ENCODE assay signal across 9 cellular contexts in genomic region chr1:16396591-16396990, GRCh38. TPM values are rescaled to one million over a fixed set of nuclear protein-coding genes. Genes with fewer than 3 reads are reported as not detected.
A peak's percentile ranks its signal among the peaks of the same experiment; 100 is the strongest.
DNase-seq lines count a peak whose midpoint lies in the region; ATAC-seq and TF ChIP-seq lines count a peak whose summit lies in the region.
"Had no signal": no experiment of that assay in that cellular context is flagged by ENCODE, and none has a peak within 500 bp of the region (broad histone marks: within the 10 kb centered on the region; RNA-seq: fewer than 3 reads in every experiment).

No MANE protein-coding gene starts in this region.

- no peaks in the 10 kb centered on the region for H3K27me3 Mint-ChIP-seq in activated CD4-positive, alpha-beta T cell treated with anti-CD3 and anti-CD28 coated beads for 36 hours
- H3K27me3 Mint-ChIP-seq in CD14-positive monocyte (ENCODE audit: low read depth in 3 of 3) = peaks cover 0 to 3% (median 0%) of the 10 kb centered on the region in 3 donors

- no peaks in the 10 kb centered on the region for H3K9me3 Mint-ChIP-seq in activated CD4-positive, alpha-beta T cell treated with anti-CD3 and anti-CD28 coated beads for 36 hours (ENCODE audit: low read depth)
- H3K9me3 Mint-ChIP-seq in CD14-positive monocyte = no peaks in the 10 kb centered on the region

- no peak for ATAC-seq in activated CD4-positive, alpha-beta T cell treated with anti-CD3 and anti-CD28 coated beads for 36 hours
- peak; percentile 91 for ATAC-seq in SK-N-SH treated with all-trans-retinoic acid at 6 μM for 48 hours

- H3K4me1 ChIP-seq in fibroblast of lung (ENCODE audit: control insufficient read depth, extremely low read depth, insufficient read depth, low read length) (peaks cover 8% of the 10 kb centered on the region), skeletal muscle tissue (ENCODE audit: control insufficient read depth in 3 of 3, insufficient read depth in 3 of 3, low read length in 3 of 3) (peaks cover 34 to 41% (median 35%) of the 10 kb centered on the region in 3 donors)
- H3K4me1 ChIP-seq: BE2C had no signal

- CTCF ChIA-PET in activated CD4-positive, alpha-beta T cell treated with anti-CD3 and anti-CD28 coated beads for 36 hours (lab: Charles Lee) = interaction anchor here (0.5 to 1.0 kb wide), 3 partner anchors 9 to 77 kb away, joined by 3 to 5 read pairs (median 3); no protein-coding TSS in a partner anchor

- H3K4me3 ChIP-seq in fibroblast of lung (replicated peaks in 1 of 4; ENCODE audit: control extremely low read depth in 1 of 4, insufficient read depth in 1 of 4, low read depth in 3 of 4, low read length in 4 of 4) (no peak overlapping the region), skeletal muscle tissue (ENCODE audit: low read length in 3 of 3) (no peak overlapping the region)

- no peaks in the 10 kb centered on the region for H3K9me3 ChIP-seq in fibroblast of lung (ENCODE audit: control insufficient read depth, insufficient read depth, low read depth, low read length)
- H3K9me3 ChIP-seq in skeletal muscle tissue (ENCODE audit: control insufficient read depth in 3 of 3, low read length in 3 of 3) = no peaks in the 10 kb centered on the region
- H3K9me3 ChIP-seq: BE2C had no signal

- H3K4me3 Mint-ChIP-seq in activated CD4-positive, alpha-beta T cell treated with anti-CD3 and anti-CD28 coated beads for 36 hours = no peak overlapping the region
- H3K4me3 Mint-ChIP-seq in CD14-positive monocyte = no peak overlapping the region

- H3K36me3 ChIP-seq in fibroblast of lung (ENCODE audit: control insufficient read depth, insufficient read depth, low read length) (peaks cover 10% of the 10 kb centered on the region), skeletal muscle tissue (ENCODE audit: control insufficient read depth in 3 of 3, insufficient read depth in 3 of 3, low read length in 3 of 3) (peaks cover 24 to 34% (median 25%) of the 10 kb centered on the region in 3 donors)

- H2AFZ ChIP-seq in fibroblast of lung (ENCODE audit: low read length) = no peak overlapping the region

- DNase-seq in activated CD4-positive, alpha-beta T cell treated with anti-CD3 and anti-CD28 coated beads for 36 hours = no peak
- no peak for DNase-seq in activated CD4-positive, alpha-beta T cell treated with anti-CD3 and anti-CD28 coated beads, Interleukin-2, amount 50 U/mL, for 1 hour
- peak; percentile 84 to 89 for DNase-seq in fibroblast of lung (ENCODE audit: low read depth in 2 of 2)
- DNase-seq in GM13977 (ENCODE audit: low spot score) = no peak
- DNase-seq in CD14-positive monocyte (ENCODE audit: low spot score) = no peak
- no peak for DNase-seq in KG1 (lab: John Stamatoyannopoulos, UW)
- DNase-seq: BE2C had no signal

- H4K20me1 ChIP-seq in fibroblast of lung (ENCODE audit: control insufficient read depth, extremely low read depth, insufficient read depth, low read length) = no peaks in the 10 kb centered on the region

- no peaks in the 10 kb centered on the region for H3K27me3 ChIP-seq in fibroblast of lung (ENCODE audit: control insufficient read depth, insufficient read depth, low read length)
- no peaks in the 10 kb centered on the region for H3K27me3 ChIP-seq in skeletal muscle tissue (ENCODE audit: control insufficient read depth in 3 of 3, insufficient read depth in 3 of 3, low read length in 3 of 3)
- H3K27me3 ChIP-seq: BE2C had no signal

- TF ChIP-seq CTCF in fibroblast of lung (conservative IDR thresholded peaks at IDR 0.05 in 1 of 2, IDR thresholded peaks at IDR 0.05 in 1 of 2; ENCODE audit: low read depth in 1 of 2, low read length in 2 of 2) (no peak), GM13977 (IDR thresholded peaks at IDR 0.05; ENCODE audit: extremely low read depth, insufficient read depth, missing control alignments) (no peak), CD14-positive monocyte (IDR thresholded peaks at IDR 0.05) (no peak)

- H3K27ac ChIP-seq in fibroblast of lung (ENCODE audit: insufficient read depth, low read length) (no peak overlapping the region), skeletal muscle tissue (ENCODE audit: low read depth, low read length) (peak overlapping the region; percentile 54)

- peaks cover 32% of the 10 kb centered on the region for H3K36me3 Mint-ChIP-seq in activated CD4-positive, alpha-beta T cell treated with anti-CD3 and anti-CD28 coated beads for 36 hours (ENCODE audit: low read depth)
- peaks cover 68 to 82% of the 10 kb centered on the region in 2 donors for H3K36me3 Mint-ChIP-seq in CD14-positive monocyte

- H3K27ac Mint-ChIP-seq in activated CD4-positive, alpha-beta T cell treated with anti-CD3 and anti-CD28 coated beads for 36 hours = peak overlapping the region; percentile 56
- H3K27ac Mint-ChIP-seq in CD14-positive monocyte = peak overlapping the region in 1 of 7 donors; percentile 32

- intact Hi-C loops in activated CD4-positive, alpha-beta T cell treated with anti-CD3 and anti-CD28 coated beads for 36 hours (cut with DNase I, micrococcal nuclease) = no loop called here
- intact Hi-C loops in CD14-positive monocyte (cut with micrococcal nuclease) = no loop called here

- POLR2A ChIA-PET in activated CD4-positive, alpha-beta T cell treated with anti-CD3 and anti-CD28 coated beads for 36 hours (lab: Charles Lee) = no interaction called here

- H3K9ac ChIP-seq in fibroblast of lung (ENCODE audit: insufficient read depth, low read length) (no peak overlapping the region), skeletal muscle tissue (ENCODE audit: low read depth in 1 of 3, low read length in 3 of 3) (peak overlapping the region in 2 of 3 donors; percentile 51 to 60)

- peaks cover 27% of the 10 kb centered on the region for H3K79me2 ChIP-seq in fibroblast of lung (ENCODE audit: control insufficient read depth, insufficient read depth, low read length)

- peaks cover 32% of the 10 kb centered on the region for H3K4me1 Mint-ChIP-seq in activated CD4-positive, alpha-beta T cell treated with anti-CD3 and anti-CD28 coated beads for 36 hours
- H3K4me1 Mint-ChIP-seq in CD14-positive monocyte = peaks cover 8% of the 10 kb centered on the region

- in situ Hi-C loops in GM13977 (cut with MboI; ENCODE audit: low pct_unique_long_range_greater_than_20kb, low sequenced_read_pairs, unreplicated experiment) = no loop called here

- H3K4me2 ChIP-seq in fibroblast of lung (ENCODE audit: extremely low read depth, insufficient read depth, low read length) = no peak overlapping the region

TF ChIP-seq in SK-N-SH treated with all-trans-retinoic acid at 6 μM for 48 hours, 23 proteins besides CTCF, POLR2A, EP300 and RAD21 (continues in another document):
- TF ChIP-seq SNAI2 (CRISPR knock-in tag; IDR thresholded peaks at IDR 0.05) (no peak), ZC3H10 (CRISPR knock-in tag; IDR thresholded peaks at IDR 0.05) (no peak), BACH2 (CRISPR knock-in tag; IDR thresholded peaks at IDR 0.05; ENCODE audit: borderline replicate concordance) (no peak), OSR1 (CRISPR knock-in tag; IDR thresholded peaks at IDR 0.05) (peak; percentile 67; the same call in 1 of the 2 replicates), CREB5 (CRISPR knock-in tag; IDR thresholded peaks at IDR 0.05; ENCODE audit: low read depth) (no peak)

RNA-seq across cellular contexts. Expression of gene SZRD1, which starts 29.5 kb away (rescaled TPM):
- total RNA-seq in activated CD4-positive, alpha-beta T cell treated with anti-CD3 and anti-CD28 coated beads for 36 hours = 100 to 1,000 TPM; 184 to 238 TPM
- total RNA-seq in fibroblast of lung = 20.8 and 30.1 TPM in 2 replicates
- polyA plus RNA-seq in fibroblast of lung = 95.1 and 151 TPM in 2 replicates
- 110 and 146 TPM in 2 replicates for polyA plus RNA-seq in fibroblast of lung (2012)
- polyA minus RNA-seq in fibroblast of lung (ENCODE audit: low replicate concordance) = 156 and 193 TPM in 2 replicates
- 13.0 TPM for total RNA-seq in skeletal muscle tissue
- 10 to 100 TPM; 46.4 to 47.2 TPM for polyA plus RNA-seq in CD14-positive monocyte

RNA-seq across cellular contexts. Expression of gene SPATA21, which starts 40.6 kb away (rescaled TPM):
- total RNA-seq in activated CD4-positive, alpha-beta T cell treated with anti-CD3 and anti-CD28 coated beads for 36 hours = not detected
- total RNA-seq in fibroblast of lung (not detected in 2 replicates), skeletal muscle tissue (not detected)
- polyA plus RNA-seq in fibroblast of lung (not detected in 2 replicates), CD14-positive monocyte (not detected)
- not detected in 2 replicates for polyA plus RNA-seq in fibroblast of lung (2012)
- not detected in 2 replicates for polyA minus RNA-seq in fibroblast of lung (ENCODE audit: low replicate concordance)

RNA-seq across cellular contexts. Expression of gene NECAP2, which starts 43.9 kb away (rescaled TPM):
- 10 to 100 TPM; 46.5 to 54.2 TPM for total RNA-seq in activated CD4-positive, alpha-beta T cell treated with anti-CD3 and anti-CD28 coated beads for 36 hours
- 74.0 and 83.9 TPM in 2 replicates for total RNA-seq in fibroblast of lung
- polyA plus RNA-seq in fibroblast of lung = 91.6 and 97.0 TPM in 2 replicates
- polyA plus RNA-seq in fibroblast of lung (2012) = 74.4 and 76.1 TPM in 2 replicates
- polyA minus RNA-seq in fibroblast of lung (ENCODE audit: low replicate concordance) = 49.0 and 60.7 TPM in 2 replicates
- total RNA-seq in skeletal muscle tissue = 40.2 TPM
- 100 to 1,000 TPM; 183 to 223 TPM for polyA plus RNA-seq in CD14-positive monocyte

RNA-seq across cellular contexts. Expression of gene FBXO42, which starts 44.3 kb away (rescaled TPM):
- 10 to 100 TPM; 14.3 to 18.1 TPM for total RNA-seq in activated CD4-positive, alpha-beta T cell treated with anti-CD3 and anti-CD28 coated beads for 36 hours
- total RNA-seq in fibroblast of lung = 10.4 and 10.5 TPM in 2 replicates
- polyA plus RNA-seq in fibroblast of lung = 13.5 and 14.4 TPM in 2 replicates
- 10.0 and 11.2 TPM in 2 replicates for polyA plus RNA-seq in fibroblast of lung (2012)
- polyA minus RNA-seq in fibroblast of lung (ENCODE audit: low replicate concordance) = 16.0 and 22.3 TPM in 2 replicates
- total RNA-seq in skeletal muscle tissue = 12.0 TPM
- polyA plus RNA-seq in CD14-positive monocyte = 10 to 100 TPM; 11.6 to 16.9 TPM

Comparison
In these comparisons a context has a peak if more than half of its experiments do, and no peak if none do; other contexts are left out.
1. DNase-seq: peak in fibroblast of lung (2 of 2); none in activated CD4-positive, alpha-beta T cell treated with anti-CD3 and anti-CD28 coated beads for 36 hours (single experiment), activated CD4-positive, alpha-beta T cell treated with anti-CD3 and anti-CD28 coated beads, Interleukin-2, amount 50 U/mL, for 1 hour (single experiment), GM13977 (single experiment), CD14-positive monocyte (single experiment) and KG1 (single experiment).